In the genomic region with DNA sequence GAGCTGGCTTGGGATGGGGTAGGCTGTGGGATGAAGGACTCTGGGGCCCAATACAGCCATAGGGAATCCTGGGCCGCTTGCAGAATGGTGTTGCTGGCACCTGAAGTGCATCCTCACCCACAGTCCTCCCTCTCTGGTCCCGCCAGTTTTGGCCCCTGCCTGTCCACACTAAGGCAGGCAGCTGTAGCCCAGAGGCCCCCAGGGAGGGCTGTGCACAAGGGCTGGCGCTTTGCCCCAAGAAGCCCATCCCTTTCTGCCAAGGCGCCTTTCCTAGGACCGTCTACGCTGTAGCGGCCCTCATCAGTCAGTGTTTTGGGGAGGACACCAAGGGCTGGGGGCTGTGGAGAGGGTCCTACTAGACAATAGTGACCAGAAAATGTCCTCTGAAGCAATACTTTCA, we compare ENCODE assay signal across 24 cellular contexts.
DNase-seq lines count a peak whose midpoint lies in the region; ATAC-seq and TF ChIP-seq lines count a peak whose summit lies in the region.
"Had no signal": no experiment of that assay in that cellular context is flagged by ENCODE, and none has a peak within 500 bp of the region (broad histone marks: within the 10 kb centered on the region; RNA-seq: fewer than 3 reads in every experiment).

No MANE protein-coding gene starts in this region.

- H3K27me3 Mint-ChIP-seq in nephron progenitor cell (ENCODE audit: low read depth, poor library complexity): no peaks in the 10 kb centered on the region
- H3K27me3 Mint-ChIP-seq in type B pancreatic cell: no peaks in the 10 kb centered on the region

- no peaks in the 10 kb centered on the region for H4K20me1 ChIP-seq in osteoblast (ENCODE audit: insufficient read depth, low read length)
- H4K20me1 ChIP-seq: BLaER1 had no signal

- peaks cover 28% of the 10 kb centered on the region for H3K36me3 Mint-ChIP-seq in nephron progenitor cell (ENCODE audit: low read depth)
- H3K36me3 Mint-ChIP-seq in type B pancreatic cell: peaks cover 4% of the 10 kb centered on the region
- H3K36me3 Mint-ChIP-seq: CD4-positive, alpha-beta memory T cell had no signal

- H3K4me1 Mint-ChIP-seq in nephron progenitor cell (peaks cover 11% of the 10 kb centered on the region), type B pancreatic cell (ENCODE audit: unreplicated experiment) (peaks cover 11% of the 10 kb centered on the region)
- H3K4me1 Mint-ChIP-seq: CD4-positive, alpha-beta memory T cell had no signal

- no peaks in the 10 kb centered on the region for H3K79me2 ChIP-seq in osteoblast (ENCODE audit: insufficient read depth, low read length)

- H3K4me2 ChIP-seq in osteoblast (ENCODE audit: insufficient read depth, low read length): no peak overlapping the region
- H3K4me2 ChIP-seq: GM23338 had no signal

- H3K27ac ChIP-seq in caudate nucleus (ENCODE audit: low read depth, low read length) (peak overlapping the region; percentile 36), osteoblast (ENCODE audit: low read depth, low read length) (no peak overlapping the region)
- H3K27ac ChIP-seq: BLaER1, Peyer's patch, SJCRH30 had no signal

- H3K9me3 Mint-ChIP-seq in nephron progenitor cell (no peaks in the 10 kb centered on the region), type B pancreatic cell (no peaks in the 10 kb centered on the region)
- H3K9me3 Mint-ChIP-seq: CD4-positive, alpha-beta memory T cell; GM23338; HFFc6 had no signal

- peaks cover 7% of the 10 kb centered on the region for H3K4me1 ChIP-seq in osteoblast (ENCODE audit: insufficient read depth, low read length)
- H3K4me1 ChIP-seq: HAP-1, Peyer's patch, SJCRH30 had no signal

- H3K4me3 ChIP-seq in osteoblast (ENCODE audit: insufficient read depth, low read length): no peak overlapping the region
- H3K4me3 ChIP-seq: BLaER1, GM23338, HAP-1, Peyer's patch, SJCRH30 had no signal

- H3K27ac Mint-ChIP-seq in nephron progenitor cell (no peak overlapping the region), type B pancreatic cell (no peak overlapping the region)
- H3K27ac Mint-ChIP-seq: CD4-positive, alpha-beta memory T cell had no signal

- H3K4me3 Mint-ChIP-seq in nephron progenitor cell (no peak overlapping the region), type B pancreatic cell (no peak overlapping the region)
- H3K4me3 Mint-ChIP-seq: CD4-positive, alpha-beta memory T cell; GM23338; HFFc6 had no signal

- DNase-seq in cardiac septum (ENCODE audit: low spot score) (peak; percentile 67), left ventricle myocardium superior (no peak), caudate nucleus (lab: John Stamatoyannopoulos, UW) (no peak), osteoblast (ENCODE audit: insufficient read length, low spot score, missing footprints) (peak; percentile 73), nephron progenitor cell (no peak), type B pancreatic cell (ENCODE audit: extremely low spot score, unreplicated experiment) (no peak)
- DNase-seq: CD4-positive, alpha-beta memory T cell; COR-L47; DMS53; HFFc6; KG1; NCI-H1048; NCI-H1417; NCI-H1694 treated with DMSO at 0.1 percent for 48 hours; NCI-H2081; NCI-H2227 treated with DMSO at 0.1 percent for 48 hours; NCI-H510A; NCI-H69; SJCRH30 had no signal

- no peaks in the 10 kb centered on the region for H3K27me3 ChIP-seq in osteoblast (ENCODE audit: insufficient read depth, low read length)
- H3K27me3 ChIP-seq: BLaER1, Peyer's patch, SJCRH30 had no signal

- no peak overlapping the region for H2AFZ ChIP-seq in osteoblast (ENCODE audit: low read length)
- H2AFZ ChIP-seq: GM23338 had no signal

- peaks cover 65% of the 10 kb centered on the region for H3K36me3 ChIP-seq in osteoblast (ENCODE audit: insufficient read depth, low read length)
- H3K36me3 ChIP-seq: HAP-1, Peyer's patch, SJCRH30 had no signal

- no peaks in the 10 kb centered on the region for H3K9me3 ChIP-seq in osteoblast (ENCODE audit: low read depth, low read length)
- H3K9me3 ChIP-seq: BLaER1, HAP-1, Peyer's patch, SJCRH30 had no signal

- intact Hi-C loops in cardiac septum (cut with DNase I): no loop called here
- intact Hi-C loops in left ventricle myocardium superior (cut with micrococcal nuclease): no loop called here

- TF ChIP-seq CTCF in osteoblast (IDR thresholded peaks at IDR 0.05; ENCODE audit: extremely low read depth, low read depth, low read length) (no peak), nephron progenitor cell (IDR thresholded peaks at IDR 0.05) (no peak), type B pancreatic cell (conservative IDR thresholded peaks at IDR 0.05) (no peak)

- no peak for ATAC-seq in left ventricle myocardium superior
- no peak for ATAC-seq in GM21786 (IDR thresholded peaks at IDR 0.05; ENCODE audit: unreplicated experiment)

Comparison
In these comparisons a context has a peak if more than half of its experiments do, and no peak if none do; other contexts are left out.
1. DNase-seq: peak in cardiac septum (single experiment) and osteoblast (single experiment); none in left ventricle myocardium superior (single experiment), caudate nucleus (0 of 61), nephron progenitor cell (single experiment) and type B pancreatic cell (single experiment).